Comparison of ENCODE assay signal across 24 cellular contexts in genomic region chr19:579842-580155, GRCh38. TPM values are rescaled to one million over a fixed set of nuclear protein-coding genes. Genes with fewer than 3 reads are reported as not detected.
"Had no signal": no experiment of that assay in that cellular context is flagged by ENCODE, and none has a peak within 500 bp of the region (broad histone marks: within the 10 kb centered on the region; RNA-seq: fewer than 3 reads in every experiment).

No MANE protein-coding gene starts in this region.

- DNase-seq: effector memory CD8-positive, alpha-beta T cell; glutamatergic neuron; left colon; mesendoderm; naive B cell; stimulated activated CD4-positive, alpha-beta T cell treated with anti-CD3 and anti-CD28 coated beads, Interleukin-4, amount 100 ng/mL, for 1 hour; stimulated activated CD8-positive, alpha-beta memory T cell treated with anti-CD3 and anti-CD28 coated beads, Interleukin-4, amount 100 ng/mL, for 48 hours; stimulated activated naive CD8-positive, alpha-beta T cell treated with anti-CD3 and anti-CD28 coated beads, Interleukin-15, Interleukin-2, amounts not matched to agents 100 U/mL and 50 U/mL, for 24 hours; upper lobe of right lung had no signal

- H3K27ac ChIP-seq: epithelial cell of prostate, esophagus muscularis mucosa, gastroesophageal sphincter, hepatocyte, parathyroid adenoma, prostate gland, right lobe of liver, tibial nerve, upper lobe of right lung, vagina had no signal

- H3K4me1 ChIP-seq: parathyroid adenoma had no signal

- H3K4me2 ChIP-seq: hepatocyte had no signal

- H3K27me3 ChIP-seq: hepatocyte, right lobe of liver, upper lobe of right lung, vagina had no signal

- H2AFZ ChIP-seq: hepatocyte, parathyroid adenoma had no signal

- FAIRE-seq: colon had no signal

- ATAC-seq: effector memory CD8-positive, alpha-beta T cell; gastroesophageal sphincter; left colon; right lobe of liver; stimulated activated effector memory CD8-positive, alpha-beta T cell treated with anti-CD3 and anti-CD28 coated beads, Interleukin-12 subunit alpha, Interleukin-12 subunit beta, amount 100 ng/mL, for 72 hours; stimulated activated naive CD8-positive, alpha-beta T cell treated with anti-CD3 and anti-CD28 coated beads, Interleukin-15, Interleukin-2, amounts not matched to agents 100 U/mL and 50 U/mL, for 24 hours; upper lobe of right lung had no signal

- H3K9ac ChIP-seq: parathyroid adenoma had no signal

- H3K4me3 ChIP-seq: esophagus muscularis mucosa, gastroesophageal sphincter, hepatocyte, prostate gland, right lobe of liver, tibial nerve, upper lobe of right lung, vagina had no signal

- H3K9me3 ChIP-seq: esophagus muscularis mucosa, gastroesophageal sphincter, prostate gland, right lobe of liver, tibial nerve, upper lobe of right lung, vagina had no signal

RNA-seq across cellular contexts. Expression of gene GZMM, which starts 35.9 kb away (rescaled TPM):
- total RNA-seq: hepatocyte, kidney epithelial cell, lung microvascular endothelial cell, renal cortical epithelial cell, temporal lobe, vagina had no signal
- polyA plus RNA-seq: hepatocyte had no signal
